Comparison of ENCODE assay signal across 1 cellular context in the genomic region with DNA sequence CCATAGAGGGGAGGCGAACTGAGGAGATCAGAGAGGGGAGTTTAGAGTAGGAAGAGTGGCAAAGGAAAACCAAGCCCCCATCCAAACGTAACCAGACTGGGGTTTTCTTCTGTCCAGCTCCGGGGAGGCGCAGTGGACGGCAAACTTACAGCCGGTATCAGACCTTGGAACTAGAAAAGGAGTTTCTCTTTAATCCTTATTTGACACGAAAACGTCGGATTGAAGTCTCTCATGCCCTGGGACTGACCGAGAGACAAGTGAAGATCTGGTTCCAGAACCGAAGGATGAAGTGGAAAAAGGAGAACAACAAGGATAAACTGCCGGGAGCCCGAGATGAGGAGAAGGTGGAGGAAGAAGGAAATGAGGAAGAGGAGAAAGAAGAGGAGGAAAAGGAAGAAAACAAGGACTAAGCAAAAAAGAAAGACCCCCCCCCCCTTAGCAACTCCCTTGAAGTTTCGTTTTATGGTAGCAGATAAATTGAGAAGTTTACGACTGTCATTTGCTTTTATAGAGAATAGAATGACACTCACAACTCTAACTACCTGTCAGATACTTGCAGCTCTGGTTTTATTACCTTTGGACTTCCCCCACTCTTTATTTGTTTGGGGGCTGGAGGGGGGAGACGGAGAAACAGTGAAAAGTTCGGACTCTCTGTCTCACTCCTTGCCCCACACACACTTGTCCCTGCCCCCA.
TF ChIP-seq lines count a peak whose summit lies in the region.

No MANE protein-coding gene starts in this region.

TF ChIP-seq in HEK293, 187 proteins besides CTCF, POLR2A, EP300 and RAD21 (continued from another document and continues in another):
- TF ChIP-seq MYNN (tag by site-specific recombination; IDR thresholded peaks at IDR 0.05; ENCODE audit: borderline replicate concordance), result no peak
- no peak for TF ChIP-seq ZNF112 (tag by site-specific recombination; IDR thresholded peaks at IDR 0.05)
- no peak for TF ChIP-seq ZNF292 (tag by site-specific recombination; IDR thresholded peaks at IDR 0.05; ENCODE audit: borderline replicate concordance, low read depth)
- TF ChIP-seq ZNF133 (tag by site-specific recombination; IDR thresholded peaks at IDR 0.05), result no peak
- TF ChIP-seq, protein P1, sequence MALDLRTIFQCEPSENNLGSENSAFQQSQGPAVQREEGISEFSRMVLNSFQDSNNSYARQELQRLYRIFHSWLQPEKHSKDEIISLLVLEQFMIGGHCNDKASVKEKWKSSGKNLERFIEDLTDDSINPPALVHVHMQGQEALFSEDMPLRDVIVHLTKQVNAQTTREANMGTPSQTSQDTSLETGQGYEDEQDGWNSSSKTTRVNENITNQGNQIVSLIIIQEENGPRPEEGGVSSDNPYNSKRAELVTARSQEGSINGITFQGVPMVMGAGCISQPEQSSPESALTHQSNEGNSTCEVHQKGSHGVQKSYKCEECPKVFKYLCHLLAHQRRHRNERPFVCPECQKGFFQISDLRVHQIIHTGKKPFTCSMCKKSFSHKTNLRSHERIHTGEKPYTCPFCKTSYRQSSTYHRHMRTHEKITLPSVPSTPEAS (tag by site-specific recombination; IDR thresholded peaks at IDR 0.05), result no peak
- TF ChIP-seq ZNF473 (tag by site-specific recombination; IDR thresholded peaks at IDR 0.05), result no peak
- TF ChIP-seq ZNF626 (tag by site-specific recombination; IDR thresholded peaks at IDR 0.05), result no peak
- TF ChIP-seq, protein P2, sequence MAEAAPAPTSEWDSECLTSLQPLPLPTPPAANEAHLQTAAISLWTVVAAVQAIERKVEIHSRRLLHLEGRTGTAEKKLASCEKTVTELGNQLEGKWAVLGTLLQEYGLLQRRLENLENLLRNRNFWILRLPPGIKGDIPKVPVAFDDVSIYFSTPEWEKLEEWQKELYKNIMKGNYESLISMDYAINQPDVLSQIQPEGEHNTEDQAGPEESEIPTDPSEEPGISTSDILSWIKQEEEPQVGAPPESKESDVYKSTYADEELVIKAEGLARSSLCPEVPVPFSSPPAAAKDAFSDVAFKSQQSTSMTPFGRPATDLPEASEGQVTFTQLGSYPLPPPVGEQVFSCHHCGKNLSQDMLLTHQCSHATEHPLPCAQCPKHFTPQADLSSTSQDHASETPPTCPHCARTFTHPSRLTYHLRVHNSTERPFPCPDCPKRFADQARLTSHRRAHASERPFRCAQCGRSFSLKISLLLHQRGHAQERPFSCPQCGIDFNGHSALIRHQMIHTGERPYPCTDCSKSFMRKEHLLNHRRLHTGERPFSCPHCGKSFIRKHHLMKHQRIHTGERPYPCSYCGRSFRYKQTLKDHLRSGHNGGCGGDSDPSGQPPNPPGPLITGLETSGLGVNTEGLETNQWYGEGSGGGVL (tag by site-specific recombination; IDR thresholded peaks at IDR 0.05), result peak; percentile 94
- no peak for TF ChIP-seq HOXA7 (CRISPR knock-in tag; IDR thresholded peaks at IDR 0.05; ENCODE audit: borderline replicate concordance)
- TF ChIP-seq, protein P3, sequence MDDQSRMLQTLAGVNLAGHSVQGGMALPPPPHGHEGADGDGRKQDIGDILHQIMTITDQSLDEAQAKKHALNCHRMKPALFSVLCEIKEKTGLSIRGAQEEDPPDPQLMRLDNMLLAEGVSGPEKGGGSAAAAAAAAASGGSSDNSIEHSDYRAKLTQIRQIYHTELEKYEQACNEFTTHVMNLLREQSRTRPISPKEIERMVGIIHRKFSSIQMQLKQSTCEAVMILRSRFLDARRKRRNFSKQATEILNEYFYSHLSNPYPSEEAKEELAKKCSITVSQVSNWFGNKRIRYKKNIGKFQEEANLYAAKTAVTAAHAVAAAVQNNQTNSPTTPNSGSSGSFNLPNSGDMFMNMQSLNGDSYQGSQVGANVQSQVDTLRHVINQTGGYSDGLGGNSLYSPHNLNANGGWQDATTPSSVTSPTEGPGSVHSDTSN (CRISPR knock-in tag; IDR thresholded peaks at IDR 0.05), result no peak
- TF ChIP-seq, protein P4, sequence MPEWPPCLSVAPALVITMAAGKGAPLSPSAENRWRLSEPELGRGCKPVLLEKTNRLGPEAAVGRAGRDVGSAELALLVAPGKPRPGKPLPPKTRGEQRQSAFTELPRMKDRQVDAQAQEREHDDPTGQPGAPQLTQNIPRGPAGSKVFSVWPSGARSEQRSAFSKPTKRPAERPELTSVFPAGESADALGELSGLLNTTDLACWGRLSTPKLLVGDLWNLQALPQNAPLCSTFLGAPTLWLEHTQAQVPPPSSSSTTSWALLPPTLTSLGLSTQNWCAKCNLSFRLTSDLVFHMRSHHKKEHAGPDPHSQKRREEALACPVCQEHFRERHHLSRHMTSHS (tag by site-specific recombination; IDR thresholded peaks at IDR 0.05), result no peak
- no peak; the same call in 1 of the 2 replicates for TF ChIP-seq GLI2 (tag by site-specific recombination; IDR thresholded peaks at IDR 0.05; ENCODE audit: borderline replicate concordance, low read depth)
- no peak for TF ChIP-seq ZFP41 (tag by site-specific recombination; IDR thresholded peaks at IDR 0.05; ENCODE audit: borderline replicate concordance)
- TF ChIP-seq, protein P5, sequence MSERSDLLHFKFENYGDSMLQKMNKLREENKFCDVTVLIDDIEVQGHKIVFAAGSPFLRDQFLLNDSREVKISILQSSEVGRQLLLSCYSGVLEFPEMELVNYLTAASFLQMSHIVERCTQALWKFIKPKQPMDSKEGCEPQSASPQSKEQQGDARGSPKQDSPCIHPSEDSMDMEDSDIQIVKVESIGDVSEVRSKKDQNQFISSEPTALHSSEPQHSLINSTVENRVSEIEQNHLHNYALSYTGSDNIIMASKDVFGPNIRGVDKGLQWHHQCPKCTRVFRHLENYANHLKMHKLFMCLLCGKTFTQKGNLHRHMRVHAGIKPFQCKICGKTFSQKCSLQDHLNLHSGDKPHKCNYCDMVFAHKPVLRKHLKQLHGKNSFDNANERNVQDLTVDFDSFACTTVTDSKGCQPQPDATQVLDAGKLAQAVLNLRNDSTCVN (tag by site-specific recombination; optimal IDR thresholded peaks at IDR 0.05), result no peak
- TF ChIP-seq ZNF223 (tag by site-specific recombination; IDR thresholded peaks at IDR 0.05), result no peak
- TF ChIP-seq, protein P6, sequence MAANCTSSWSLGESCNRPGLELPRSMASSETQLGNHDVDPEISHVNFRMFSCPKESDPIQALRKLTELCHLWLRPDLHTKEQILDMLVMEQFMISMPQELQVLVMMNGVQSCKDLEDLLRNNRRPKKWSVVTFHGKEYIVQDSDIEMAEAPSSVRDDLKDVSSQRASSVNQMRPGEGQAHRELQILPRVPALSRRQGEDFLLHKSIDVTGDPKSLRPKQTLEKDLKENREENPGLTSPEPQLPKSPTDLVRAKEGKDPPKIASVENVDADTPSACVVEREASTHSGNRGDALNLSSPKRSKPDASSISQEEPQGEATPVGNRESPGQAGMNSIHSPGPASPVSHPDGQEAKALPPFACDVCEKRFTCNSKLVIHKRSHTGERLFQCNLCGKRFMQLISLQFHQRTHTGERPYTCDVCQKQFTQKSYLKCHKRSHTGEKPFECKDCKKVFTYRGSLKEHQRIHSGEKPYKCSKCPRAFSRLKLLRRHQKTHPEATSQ (tag by site-specific recombination; IDR thresholded peaks at IDR 0.05), result no peak
- TF ChIP-seq ZNF677 (tag by site-specific recombination; IDR thresholded peaks at IDR 0.05), result no peak
- TF ChIP-seq KLF8 (tag by site-specific recombination; IDR thresholded peaks at IDR 0.05), result no peak
- TF ChIP-seq OSR2 (tag by site-specific recombination; IDR thresholded peaks at IDR 0.05), result peak; percentile 84
- TF ChIP-seq, protein P7, sequence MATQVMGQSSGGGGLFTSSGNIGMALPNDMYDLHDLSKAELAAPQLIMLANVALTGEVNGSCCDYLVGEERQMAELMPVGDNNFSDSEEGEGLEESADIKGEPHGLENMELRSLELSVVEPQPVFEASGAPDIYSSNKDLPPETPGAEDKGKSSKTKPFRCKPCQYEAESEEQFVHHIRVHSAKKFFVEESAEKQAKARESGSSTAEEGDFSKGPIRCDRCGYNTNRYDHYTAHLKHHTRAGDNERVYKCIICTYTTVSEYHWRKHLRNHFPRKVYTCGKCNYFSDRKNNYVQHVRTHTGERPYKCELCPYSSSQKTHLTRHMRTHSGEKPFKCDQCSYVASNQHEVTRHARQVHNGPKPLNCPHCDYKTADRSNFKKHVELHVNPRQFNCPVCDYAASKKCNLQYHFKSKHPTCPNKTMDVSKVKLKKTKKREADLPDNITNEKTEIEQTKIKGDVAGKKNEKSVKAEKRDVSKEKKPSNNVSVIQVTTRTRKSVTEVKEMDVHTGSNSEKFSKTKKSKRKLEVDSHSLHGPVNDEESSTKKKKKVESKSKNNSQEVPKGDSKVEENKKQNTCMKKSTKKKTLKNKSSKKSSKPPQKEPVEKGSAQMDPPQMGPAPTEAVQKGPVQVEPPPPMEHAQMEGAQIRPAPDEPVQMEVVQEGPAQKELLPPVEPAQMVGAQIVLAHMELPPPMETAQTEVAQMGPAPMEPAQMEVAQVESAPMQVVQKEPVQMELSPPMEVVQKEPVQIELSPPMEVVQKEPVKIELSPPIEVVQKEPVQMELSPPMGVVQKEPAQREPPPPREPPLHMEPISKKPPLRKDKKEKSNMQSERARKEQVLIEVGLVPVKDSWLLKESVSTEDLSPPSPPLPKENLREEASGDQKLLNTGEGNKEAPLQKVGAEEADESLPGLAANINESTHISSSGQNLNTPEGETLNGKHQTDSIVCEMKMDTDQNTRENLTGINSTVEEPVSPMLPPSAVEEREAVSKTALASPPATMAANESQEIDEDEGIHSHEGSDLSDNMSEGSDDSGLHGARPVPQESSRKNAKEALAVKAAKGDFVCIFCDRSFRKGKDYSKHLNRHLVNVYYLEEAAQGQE (tag by site-specific recombination; IDR thresholded peaks at IDR 0.05), result peak; percentile 53
- TF ChIP-seq ZNF629 (tag by site-specific recombination; IDR thresholded peaks at IDR 0.05), result 0 out of 2 replicates have a peak, but pooled peaks have one; percentile 13
- TF ChIP-seq ZNF426 (tag by site-specific recombination; IDR thresholded peaks at IDR 0.05), result no peak
- no peak for TF ChIP-seq ZNF248 (tag by site-specific recombination; IDR thresholded peaks at IDR 0.05)
- no peak for TF ChIP-seq KLF16 (tag by site-specific recombination; IDR thresholded peaks at IDR 0.05)
- TF ChIP-seq, protein P8, sequence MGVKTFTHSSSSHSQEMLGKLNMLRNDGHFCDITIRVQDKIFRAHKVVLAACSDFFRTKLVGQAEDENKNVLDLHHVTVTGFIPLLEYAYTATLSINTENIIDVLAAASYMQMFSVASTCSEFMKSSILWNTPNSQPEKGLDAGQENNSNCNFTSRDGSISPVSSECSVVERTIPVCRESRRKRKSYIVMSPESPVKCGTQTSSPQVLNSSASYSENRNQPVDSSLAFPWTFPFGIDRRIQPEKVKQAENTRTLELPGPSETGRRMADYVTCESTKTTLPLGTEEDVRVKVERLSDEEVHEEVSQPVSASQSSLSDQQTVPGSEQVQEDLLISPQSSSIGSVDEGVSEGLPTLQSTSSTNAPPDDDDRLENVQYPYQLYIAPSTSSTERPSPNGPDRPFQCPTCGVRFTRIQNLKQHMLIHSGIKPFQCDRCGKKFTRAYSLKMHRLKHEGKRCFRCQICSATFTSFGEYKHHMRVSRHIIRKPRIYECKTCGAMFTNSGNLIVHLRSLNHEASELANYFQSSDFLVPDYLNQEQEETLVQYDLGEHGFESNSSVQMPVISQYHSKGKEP (tag by site-specific recombination; IDR thresholded peaks at IDR 0.05), result peak; percentile 80
- TF ChIP-seq ZNF621 (tag by site-specific recombination; IDR thresholded peaks at IDR 0.05), result no peak
- TF ChIP-seq ZNF138 (tag by site-specific recombination; IDR thresholded peaks at IDR 0.05; ENCODE audit: borderline replicate concordance), result no peak
- TF ChIP-seq FEZF1 (tag by site-specific recombination; IDR thresholded peaks at IDR 0.05), result peak; percentile 87
- TF ChIP-seq ZNF571 (tag by site-specific recombination; IDR thresholded peaks at IDR 0.05), result no peak
- TF ChIP-seq ZNF830 (tag by site-specific recombination; IDR thresholded peaks at IDR 0.05; ENCODE audit: low read depth), result no peak
- TF ChIP-seq BCL11A (tag by site-specific recombination; IDR thresholded peaks at IDR 0.05; ENCODE audit: low read depth), result peak; percentile 66; the same call in 1 of the 2 replicates
- no peak for TF ChIP-seq SP3 (tag by site-specific recombination; IDR thresholded peaks at IDR 0.05)
- TF ChIP-seq YY2 (tag by site-specific recombination; IDR thresholded peaks at IDR 0.05), result no peak
- peak; percentile 83; the same call in 1 of the 2 replicates for TF ChIP-seq BCL11B (tag by site-specific recombination; IDR thresholded peaks at IDR 0.05; ENCODE audit: low read depth)
- no peak for TF ChIP-seq ZNF776 (tag by site-specific recombination; IDR thresholded peaks at IDR 0.05; ENCODE audit: borderline replicate concordance)
- no peak for TF ChIP-seq ZNF837 (tag by site-specific recombination; IDR thresholded peaks at IDR 0.05)
- TF ChIP-seq ZNF530 (tag by site-specific recombination; IDR thresholded peaks at IDR 0.05; ENCODE audit: low read depth), result no peak
- TF ChIP-seq, protein P9, sequence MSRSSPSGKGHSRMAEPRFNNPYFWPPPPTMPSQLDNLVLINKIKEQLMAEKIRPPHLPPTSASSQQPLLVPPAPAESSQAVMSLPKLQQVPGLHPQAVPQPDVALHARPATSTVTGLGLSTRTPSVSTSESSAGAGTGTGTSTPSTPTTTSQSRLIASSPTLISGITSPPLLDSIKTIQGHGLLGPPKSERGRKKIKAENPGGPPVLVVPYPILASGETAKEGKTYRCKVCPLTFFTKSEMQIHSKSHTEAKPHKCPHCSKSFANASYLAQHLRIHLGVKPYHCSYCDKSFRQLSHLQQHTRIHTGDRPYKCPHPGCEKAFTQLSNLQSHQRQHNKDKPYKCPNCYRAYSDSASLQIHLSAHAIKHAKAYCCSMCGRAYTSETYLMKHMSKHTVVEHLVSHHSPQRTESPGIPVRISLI (tag by site-specific recombination; IDR thresholded peaks at IDR 0.05), result no peak
- TF ChIP-seq ZNF521 (tag by site-specific recombination; IDR thresholded peaks at IDR 0.05), result no peak
- no peak for TF ChIP-seq ZNF416 (tag by site-specific recombination; IDR thresholded peaks at IDR 0.05)
- TF ChIP-seq, protein P10, sequence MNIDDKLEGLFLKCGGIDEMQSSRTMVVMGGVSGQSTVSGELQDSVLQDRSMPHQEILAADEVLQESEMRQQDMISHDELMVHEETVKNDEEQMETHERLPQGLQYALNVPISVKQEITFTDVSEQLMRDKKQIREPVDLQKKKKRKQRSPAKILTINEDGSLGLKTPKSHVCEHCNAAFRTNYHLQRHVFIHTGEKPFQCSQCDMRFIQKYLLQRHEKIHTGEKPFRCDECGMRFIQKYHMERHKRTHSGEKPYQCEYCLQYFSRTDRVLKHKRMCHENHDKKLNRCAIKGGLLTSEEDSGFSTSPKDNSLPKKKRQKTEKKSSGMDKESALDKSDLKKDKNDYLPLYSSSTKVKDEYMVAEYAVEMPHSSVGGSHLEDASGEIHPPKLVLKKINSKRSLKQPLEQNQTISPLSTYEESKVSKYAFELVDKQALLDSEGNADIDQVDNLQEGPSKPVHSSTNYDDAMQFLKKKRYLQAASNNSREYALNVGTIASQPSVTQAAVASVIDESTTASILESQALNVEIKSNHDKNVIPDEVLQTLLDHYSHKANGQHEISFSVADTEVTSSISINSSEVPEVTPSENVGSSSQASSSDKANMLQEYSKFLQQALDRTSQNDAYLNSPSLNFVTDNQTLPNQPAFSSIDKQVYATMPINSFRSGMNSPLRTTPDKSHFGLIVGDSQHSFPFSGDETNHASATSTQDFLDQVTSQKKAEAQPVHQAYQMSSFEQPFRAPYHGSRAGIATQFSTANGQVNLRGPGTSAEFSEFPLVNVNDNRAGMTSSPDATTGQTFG (tag by site-specific recombination; IDR thresholded peaks at IDR 0.05; ENCODE audit: borderline replicate concordance), result no peak
- peak; percentile 20; the same call in 1 of the 2 replicates for TF ChIP-seq MZF1 (tag by site-specific recombination; IDR thresholded peaks at IDR 0.05; ENCODE audit: borderline replicate concordance)
- no peak for TF ChIP-seq ZNF529 (tag by site-specific recombination; IDR thresholded peaks at IDR 0.05; ENCODE audit: insufficient replicate concordance)
- no peak for TF ChIP-seq KLF1 (tag by site-specific recombination; IDR thresholded peaks at IDR 0.05)
